28 cellular contexts compared by ENCODE assay signal in genomic region chr10:19505320-19506092, GRCh38.
"Had no signal": no experiment of that assay in that cellular context is flagged by ENCODE, and none has a peak within 500 bp of the region (broad histone marks: within the 10 kb centered on the region; RNA-seq: fewer than 3 reads in every experiment).

No MANE protein-coding gene starts in this region.

- H3K4me2 ChIP-seq: smooth muscle cell had no signal

- H3K27me3 ChIP-seq: left lung, pancreas, stomach, testis, thyroid gland, transverse colon, upper lobe of right lung had no signal

- H3K27ac ChIP-seq: left lung, pancreas, prostate gland, stomach, testis, thyroid gland, transverse colon, upper lobe of right lung had no signal

- H3K36me3 ChIP-seq: left lung, pancreas, prostate gland, stomach, thyroid gland, transverse colon, upper lobe of right lung had no signal

- FAIRE-seq: keratinocyte, pancreas, urothelium cell line had no signal

- H3K4me1 ChIP-seq: left lung, pancreas, stomach, testis, thyroid gland, transverse colon, upper lobe of right lung had no signal

- ATAC-seq: left colon; left lung; naive thymus-derived CD8-positive, alpha-beta T cell; pancreas; right cardiac atrium; sciatic nerve; stimulated activated memory B cell treated with anti-CD40 and anti-IgM and Interleukin-4, amounts not matched to agents 10 μg/mL and 1 μg/mL and 100 μg/mL, for 72 hours; upper lobe of right lung had no signal

- H3K9me3 ChIP-seq: left lung, pancreas, prostate gland, testis, thyroid gland, transverse colon, upper lobe of right lung had no signal

- H3K4me3 ChIP-seq: left lung, lung, pancreas, prostate gland, smooth muscle cell, stomach, testis, thyroid gland, transverse colon, upper lobe of right lung had no signal

- DNase-seq: head of caudate nucleus; hippocampal formation; left colon; left lung; mesendoderm; naive thymus-derived CD8-positive, alpha-beta T cell; nucleus accumbens; pancreas; posterior cingulate gyrus; retina; right cardiac atrium; stimulated activated CD4-positive, alpha-beta T cell treated with anti-CD3 and anti-CD28 coated beads, Interleukin-1b, Interleukin-23, amount 100 ng/mL, for 48 hours; stimulated activated CD4-positive, alpha-beta T cell treated with anti-CD3 and anti-CD28 coated beads, Interleukin-2, amount 100 ng/mL, for 48 hours; stimulated activated CD4-positive, alpha-beta T cell treated with anti-CD3 and anti-CD28 coated beads, Interleukin-4, amount 100 ng/mL, for 4 hours; stimulated activated CD8-positive, alpha-beta memory T cell treated with anti-CD3 and anti-CD28 coated beads, Interleukin-4, amount 100 ng/mL, for 48 hours; stimulated activated naive CD4-positive, alpha-beta T cell treated with Interleukin-2 at 50 U/mL for 16 hours; stomach; testis; thyroid gland; transverse colon; upper lobe of right lung had no signal
